1 cellular context compared by ENCODE assay signal in genomic region chr10:84328303-84329093, GRCh38.
A peak's percentile ranks its signal among the peaks of the same experiment; 100 is the strongest.
TF ChIP-seq lines count a peak whose summit lies in the region.

Gene CCSER2, plus strand, starts transcription at chr10:84328589. Its CDS starts 42,464 bp downstream, at chr10:84371053.

TF ChIP-seq in H1, 55 proteins besides CTCF, POLR2A, EP300 and RAD21 (continued from another document):
- TF ChIP-seq CHD7 (IDR thresholded peaks at IDR 0.05; ENCODE audit: insufficient replicate concordance, low read length): no peak
- peak; percentile 61; the same call in 1 of the 2 replicates for TF ChIP-seq TAF1 (IDR thresholded peaks at IDR 0.05; ENCODE audit: low read depth, low read length)
- TF ChIP-seq HDAC6 (IDR thresholded peaks at IDR 0.05; ENCODE audit: low read depth, low read length): no peak
- TF ChIP-seq KDM5A (IDR thresholded peaks at IDR 0.05; ENCODE audit: low read length): no peak
- no peak for TF ChIP-seq BRCA1 (IDR thresholded peaks at IDR 0.05; ENCODE audit: low read depth, low read length)
- TF ChIP-seq RFX5 (IDR thresholded peaks at IDR 0.05; ENCODE audit: borderline replicate concordance, low read depth, low read length): no peak
- no peak for TF ChIP-seq GTF2F1 (IDR thresholded peaks at IDR 0.05; ENCODE audit: borderline replicate concordance, low read depth, low read length)
- TF ChIP-seq RBBP5 (IDR thresholded peaks at IDR 0.05; ENCODE audit: borderline replicate concordance, low read depth, low read length): peak; percentile 89; the same call in 1 of the 2 replicates
- TF ChIP-seq PHF8 (conservative IDR thresholded peaks at IDR 0.05; ENCODE audit: low read depth, low read length): peak; percentile 80
- no peak for TF ChIP-seq JUN (IDR thresholded peaks at IDR 0.05; ENCODE audit: low read depth, low read length)
- TF ChIP-seq EZH2 (IDR thresholded peaks at IDR 0.05; ENCODE audit: low read depth, low read length, severe bottlenecking): no peak
- TF ChIP-seq EGR1 (IDR thresholded peaks at IDR 0.05; ENCODE audit: borderline replicate concordance, low read depth, low read length): no peak
- no peak for TF ChIP-seq SUZ12 (IDR thresholded peaks at IDR 0.05; ENCODE audit: low read length)
- peak; percentile 48; the same call in 1 of the 2 replicates for TF ChIP-seq MAFK (IDR thresholded peaks at IDR 0.05; ENCODE audit: low read depth, low read length)
- TF ChIP-seq TBP (IDR thresholded peaks at IDR 0.05; ENCODE audit: low read depth, low read length): 0 out of 2 replicates have a peak, but pooled peaks have one; percentile 6
- TF ChIP-seq SIN3A (conservative IDR thresholded peaks at IDR 0.05 in 1 of 2, IDR thresholded peaks at IDR 0.05 in 1 of 2; ENCODE audit: low read depth in 1 of 2, low read length in 2 of 2): no peak
- TF ChIP-seq SP4 (IDR thresholded peaks at IDR 0.05; ENCODE audit: low read length): no peak
- TF ChIP-seq SAP30 (IDR thresholded peaks at IDR 0.05; ENCODE audit: insufficient read depth, insufficient replicate concordance, low read length): no peak
- TF ChIP-seq POU5F1 (IDR thresholded peaks at IDR 0.05; ENCODE audit: low read depth, low read length): no peak
- no peak for TF ChIP-seq JUND (IDR thresholded peaks at IDR 0.05; ENCODE audit: low read length)
- no peak for TF ChIP-seq BCL11A (IDR thresholded peaks at IDR 0.05; ENCODE audit: low read depth in 2 of 2, low read length in 2 of 2)
- peak; percentile 58; the same call in 1 of the 2 replicates for TF ChIP-seq POLR2AphosphoS5 (IDR thresholded peaks at IDR 0.05; ENCODE audit: low read depth, low read length)
- TF ChIP-seq CREB1 (IDR thresholded peaks at IDR 0.05): peak; percentile 86
- TF ChIP-seq CBX5 (IDR thresholded peaks at IDR 0.05; ENCODE audit: low read depth, low read length): no peak
- no peak for TF ChIP-seq KDM1A (IDR thresholded peaks at IDR 0.05; ENCODE audit: borderline replicate concordance, low read length)
- no peak for TF ChIP-seq CBX8 (IDR thresholded peaks at IDR 0.05; ENCODE audit: borderline replicate concordance, low read depth, low read length)
- TF ChIP-seq SP1 (IDR thresholded peaks at IDR 0.05; ENCODE audit: low read depth, low read length): no peak
- peak; percentile 68 for TF ChIP-seq BACH1 (IDR thresholded peaks at IDR 0.05; ENCODE audit: low read length)
- no peak for TF ChIP-seq CTBP2 (IDR thresholded peaks at IDR 0.05; ENCODE audit: borderline replicate concordance, insufficient read depth, insufficient read length, low read length)
- no peak for TF ChIP-seq NANOG (IDR thresholded peaks at IDR 0.05; ENCODE audit: insufficient read depth, low read depth, low read length, poor library complexity, severe bottlenecking)
